30 cellular contexts compared by ENCODE assay signal in the genomic region with DNA sequence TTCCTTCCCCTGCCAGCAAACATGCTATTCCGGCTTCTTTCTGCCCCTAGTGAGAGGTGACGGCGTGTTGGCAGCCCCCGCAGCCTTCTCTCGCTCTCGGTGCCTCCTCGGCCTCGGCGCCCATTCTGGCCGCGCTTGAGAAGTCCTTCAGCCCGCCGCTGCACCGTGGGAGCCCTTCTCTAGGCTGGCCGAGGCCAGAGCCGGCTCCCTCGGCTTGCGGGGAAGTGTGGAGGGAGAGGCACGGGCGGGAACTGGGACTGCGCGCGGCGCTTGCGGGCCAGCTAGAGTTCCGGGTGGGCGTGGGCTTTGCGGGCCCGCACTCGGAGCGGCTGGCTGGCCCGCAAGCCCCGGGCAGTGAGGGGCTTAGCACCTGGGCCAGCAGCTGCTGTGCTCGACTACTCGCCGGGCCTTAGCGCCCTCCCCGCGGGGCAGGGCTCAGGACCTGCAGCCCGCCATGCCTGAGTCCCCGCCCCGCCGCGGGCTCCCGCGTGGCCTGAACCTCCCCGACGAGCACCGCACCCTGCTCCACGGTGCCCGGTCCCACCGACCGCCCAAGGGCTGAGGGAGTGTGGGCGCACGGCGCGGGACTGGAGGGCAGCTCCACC.
"Had no signal": no experiment of that assay in that cellular context is flagged by ENCODE, and none has a peak within 500 bp of the region (broad histone marks: within the 10 kb centered on the region; RNA-seq: fewer than 3 reads in every experiment).

No MANE protein-coding gene starts in this region.

- H3K27ac Mint-ChIP-seq: activated naive CD4-positive, alpha-beta T cell treated with anti-CD3 and anti-CD28 coated beads, Interleukin-2, amount 10 ng/mL, durations not matched to agents 7 days and 5 days; activated naive CD8-positive, alpha-beta T cell treated with anti-CD3 and anti-CD28 coated beads, Interleukin-2, amount 10 ng/mL, durations not matched to agents 7 days and 5 days; activated T-helper 1 cell treated with anti-CD3 and anti-CD28 coated beads, Interleukin-12 subunit alpha, Interleukin-12 subunit beta, Interleukin-2, Interleukin-4 antibody, amounts not matched to agents 30 ng/mL and 10 ng/mL and 1 ng/mL, durations not matched to agents 14 hours and 24 hours and 36 hours; naive thymus-derived CD4-positive, alpha-beta T cell; progenitor cell of endocrine pancreas had no signal

- H3K36me3 ChIP-seq: brain microvascular endothelial cell, gastrocnemius medialis, stomach, tibial nerve had no signal

- H3K4me1 ChIP-seq: gastrocnemius medialis, stomach had no signal

- DNase-seq: activated CD4-positive, alpha-beta T cell treated with anti-CD3 and anti-CD28 coated beads for 48 hours; activated CD4-positive, alpha-beta T cell treated with anti-CD3 and anti-CD28 coated beads, Interleukin-2, amount 50 U/mL, for 48 hours; activated CD8-positive, alpha-beta memory T cell treated with anti-CD3 and anti-CD28 coated beads, Interleukin-2, amount 50 U/mL, for 4 hours; activated gamma-delta T cell; activated naive CD4-positive, alpha-beta T cell treated with anti-CD3 and anti-CD28 coated beads, Interleukin-2, amount 10 ng/mL, durations not matched to agents 7 days and 5 days; activated naive CD8-positive, alpha-beta T cell treated with anti-CD3 and anti-CD28 coated beads, Interleukin-2, amount 10 ng/mL, durations not matched to agents 7 days and 5 days; activated T-cell treated with anti-CD3 and anti-CD28 coated beads, Interleukin-2, amount 50 U/mL, for 1 hour; brain microvascular endothelial cell; dorsolateral prefrontal cortex; effector memory CD4-positive, alpha-beta T cell; erythroblast; gastrocnemius medialis; glutamatergic neuron; islet precursor cell; left ventricle myocardium superior; midbrain; naive thymus-derived CD4-positive, alpha-beta T cell; occipital lobe; stimulated activated CD4-positive, alpha-beta T cell treated with anti-CD3 and anti-CD28 coated beads, Interleukin-12 subunit alpha, Interleukin-12 subunit beta, amount 100 ng/mL, for 4 hours; stimulated activated CD4-positive, alpha-beta T cell treated with anti-CD3 and anti-CD28 coated beads, Interleukin-4, amount 100 ng/mL, for 1 hour; stomach; T-helper 9 cell had no signal

- H3K9me3 Mint-ChIP-seq: activated naive CD4-positive, alpha-beta T cell treated with anti-CD3 and anti-CD28 coated beads, Interleukin-2, amount 10 ng/mL, durations not matched to agents 7 days and 5 days; activated naive CD8-positive, alpha-beta T cell treated with anti-CD3 and anti-CD28 coated beads, Interleukin-2, amount 10 ng/mL, durations not matched to agents 7 days and 5 days; activated T-helper 1 cell treated with anti-CD3 and anti-CD28 coated beads, Interleukin-12 subunit alpha, Interleukin-12 subunit beta, Interleukin-2, Interleukin-4 antibody, amounts not matched to agents 30 ng/mL and 10 ng/mL and 1 ng/mL, durations not matched to agents 14 hours and 24 hours and 36 hours; naive thymus-derived CD4-positive, alpha-beta T cell had no signal

- H3K4me1 Mint-ChIP-seq: activated naive CD4-positive, alpha-beta T cell treated with anti-CD3 and anti-CD28 coated beads, Interleukin-2, amount 10 ng/mL, durations not matched to agents 7 days and 5 days; activated naive CD8-positive, alpha-beta T cell treated with anti-CD3 and anti-CD28 coated beads, Interleukin-2, amount 10 ng/mL, durations not matched to agents 7 days and 5 days; naive thymus-derived CD4-positive, alpha-beta T cell had no signal

- H3K27me3 ChIP-seq: brain microvascular endothelial cell, dorsolateral prefrontal cortex, gastrocnemius medialis, stomach, tibial nerve had no signal

- H3K9me3 ChIP-seq: gastrocnemius medialis, stomach had no signal

- H3K4me3 Mint-ChIP-seq: activated naive CD4-positive, alpha-beta T cell treated with anti-CD3 and anti-CD28 coated beads, Interleukin-2, amount 10 ng/mL, durations not matched to agents 7 days and 5 days; activated naive CD8-positive, alpha-beta T cell treated with anti-CD3 and anti-CD28 coated beads, Interleukin-2, amount 10 ng/mL, durations not matched to agents 7 days and 5 days; activated T-helper 1 cell treated with anti-CD3 and anti-CD28 coated beads, Interleukin-12 subunit alpha, Interleukin-12 subunit beta, Interleukin-2, Interleukin-4 antibody, amounts not matched to agents 30 ng/mL and 10 ng/mL and 1 ng/mL, durations not matched to agents 14 hours and 24 hours and 36 hours had no signal

- ATAC-seq: activated CD4-positive, CD25-positive, alpha-beta regulatory T cell treated with anti-CD3 and anti-CD28 coated beads, Interleukin-2, amount 50 U/mL, for 24 hours; gastrocnemius medialis; left ventricle myocardium superior; naive thymus-derived CD4-positive, alpha-beta T cell; sciatic nerve had no signal

- H3K36me3 Mint-ChIP-seq: activated naive CD4-positive, alpha-beta T cell treated with anti-CD3 and anti-CD28 coated beads, Interleukin-2, amount 10 ng/mL, durations not matched to agents 7 days and 5 days; activated naive CD8-positive, alpha-beta T cell treated with anti-CD3 and anti-CD28 coated beads, Interleukin-2, amount 10 ng/mL, durations not matched to agents 7 days and 5 days; naive thymus-derived CD4-positive, alpha-beta T cell had no signal

- H3K4me3 ChIP-seq: coronary artery, dorsolateral prefrontal cortex, gastrocnemius medialis, skin epidermis, stomach, tibial nerve had no signal

- H3K27ac ChIP-seq: brain microvascular endothelial cell, coronary artery, dorsolateral prefrontal cortex, gastrocnemius medialis, skin epidermis, stomach, tibial nerve, VCaP had no signal
